Comparison of ENCODE assay signal across 8 cellular contexts in genomic region chr3:48899298-48899697, GRCh38. TPM values are rescaled to one million over a fixed set of nuclear protein-coding genes. Genes with fewer than 3 reads are reported as not detected.
DNase-seq lines count a peak whose midpoint lies in the region; ATAC-seq, FAIRE-seq and TF ChIP-seq lines count a peak whose summit lies in the region.

No MANE protein-coding gene starts in this region.

- H4K20me1 ChIP-seq in BLaER1 treated with 17β-estradiol and CSF1 and Interleukin-3, amounts not matched to agents 10 nM and 100 nM, result no peaks in the 10 kb centered on the region
- H4K20me1 ChIP-seq in KMS-11 (ENCODE audit: insufficient read depth), result no peaks in the 10 kb centered on the region
- H4K20me1 ChIP-seq in GM12878 (ENCODE audit: control insufficient read depth, insufficient read depth), result no peaks in the 10 kb centered on the region

- H3K36me3 Mint-ChIP-seq in naive thymus-derived CD8-positive, alpha-beta T cell, result no peaks in the 10 kb centered on the region

- POLR2A ChIA-PET in GM12878 (lab: Charles Lee), result interaction anchor here (0.5 to 2.1 kb wide), 5 partner anchors 10 to 71 kb away, joined by 3 to 20 read pairs (median 4); partner anchors contain the start of gene ARIH2
- POLR2A ChIA-PET in naive thymus-derived CD8-positive, alpha-beta T cell (lab: Charles Lee), result interaction anchor here (0.6 to 3.7 kb wide), 10 partner anchors 7 to 183 kb away, joined by 3 to 50 read pairs (median 5); partner anchors contain the start of genes ARIH2, IP6K2 and PRKAR2A

- H3K4me1 ChIP-seq in BLaER1 treated with 17β-estradiol and CSF1 and Interleukin-3, amounts not matched to agents 10 nM and 100 nM, result peaks cover 26 to 51% (median 39%) of the 10 kb centered on the region in 10 experiments
- peaks cover 34% of the 10 kb centered on the region for H3K4me1 ChIP-seq in KMS-11 (ENCODE audit: low read depth, poor library complexity, severe bottlenecking)
- peaks cover 23% of the 10 kb centered on the region for H3K4me1 ChIP-seq in GM12878 (ENCODE audit: control insufficient read depth, insufficient read depth, low read length)

- no peak for TF ChIP-seq EP300 in GM12878 (IDR thresholded peaks at IDR 0.05; ENCODE audit: borderline replicate concordance in 1 of 2, control insufficient read depth in 1 of 2, low read depth in 2 of 2, low read length in 2 of 2)

- peak overlapping the region in 8 of 10 experiments; percentile 67 to 87 (median 78); a peak in 13 of 20 replicates for H3K4me3 ChIP-seq in BLaER1 treated with 17β-estradiol and CSF1 and Interleukin-3, amounts not matched to agents 10 nM and 100 nM
- H3K4me3 ChIP-seq in KMS-11 (IDR thresholded peaks at IDR 0.05; ENCODE audit: insufficient read depth, low read depth, low read length) (no peak overlapping the region), GM12878 (peak overlapping the region; percentile 75)

- no peaks in the 10 kb centered on the region for H3K9me3 ChIP-seq in BLaER1 treated with 17β-estradiol and CSF1 and Interleukin-3, amounts not matched to agents 10 nM and 100 nM (replicated peaks in 1 of 11)
- H3K9me3 ChIP-seq in GM12878 (replicated peaks; ENCODE audit: control insufficient read depth, insufficient read depth, low read length), result no peaks in the 10 kb centered on the region

- intact Hi-C loops in GM12878 (cut with micrococcal nuclease; ENCODE audit: unreplicated experiment), result loop anchor here (2.0 to 5.0 kb wide), 2 partner anchors 20 to 52 kb away; partner anchors contain the start of genes ARIH2 and PRKAR2A

- no peak for TF ChIP-seq RAD21 in GM12878 (IDR thresholded peaks at IDR 0.05; ENCODE audit: insufficient read depth, low read depth, low read length)

- peak overlapping the region; percentile 83 to 97 (median 95) for H3K27ac Mint-ChIP-seq in naive thymus-derived CD8-positive, alpha-beta T cell

- no peaks in the 10 kb centered on the region for H3K36me3 ChIP-seq in BLaER1 treated with 17β-estradiol and CSF1 and Interleukin-3, amounts not matched to agents 10 nM and 100 nM
- H3K36me3 ChIP-seq in KMS-11 (ENCODE audit: insufficient read depth), result no peaks in the 10 kb centered on the region
- H3K36me3 ChIP-seq in GM12878 (ENCODE audit: control insufficient read depth in 2 of 2, insufficient read depth in 2 of 2, low read length in 1 of 2), result no peaks in the 10 kb centered on the region

- H3K4me2 ChIP-seq in BLaER1 treated with 17β-estradiol and CSF1 and Interleukin-3, amounts not matched to agents 10 nM and 100 nM, result peak overlapping the region; percentile 86 to 99 (median 94); a peak in 21 of 22 replicates
- H3K4me2 ChIP-seq in KMS-11, result peak overlapping the region; percentile 50; the same call in 1 of the 2 replicates
- H3K4me2 ChIP-seq in GM12878 (ENCODE audit: control insufficient read depth, insufficient read depth), result peak overlapping the region; percentile 43

- SMC1A ChIA-PET in GM12878 (lab: Charles Lee; ENCODE audit: uncharacterized antibody, unreplicated experiment), result interaction anchor here (1.4 to 3.0 kb wide), 3 partner anchors 20 to 134 kb away, joined by 3 to 14 read pairs (median 7); partner anchors contain the start of gene ARIH2

- peak; percentile 2; the same call in 1 of the 3 replicates for ATAC-seq in GM12878
- ATAC-seq in naive thymus-derived CD8-positive, alpha-beta T cell, result peak; percentile 30 to 31

- TF ChIP-seq POLR2A in GM12878 (IDR thresholded peaks at IDR 0.05; ENCODE audit: low read depth, low read length), result no peak

- FAIRE-seq in GM12878 (lab: Jason Lieb, UNC), result no peak
- FAIRE-seq in urothelium cell line (lab: Jason Lieb, UNC), result no peak

- H3K9me3 Mint-ChIP-seq in naive thymus-derived CD8-positive, alpha-beta T cell, result no peaks in the 10 kb centered on the region

- 42% methylated on average over 4 of the region's 4 CpGs for WGBS in GM12878 (ENCODE audit: insufficient coverage, insufficient replicate concordance, low lambda C conversion rate, missing lambda C conversion rate)

- H3K4me1 Mint-ChIP-seq in naive thymus-derived CD8-positive, alpha-beta T cell, result peaks cover 16 to 59% (median 47%) of the 10 kb centered on the region in 4 donors

- H3K27me3 ChIP-seq in BLaER1 treated with 17β-estradiol and CSF1 and Interleukin-3, amounts not matched to agents 10 nM and 100 nM, result no peaks in the 10 kb centered on the region
- no peaks in the 10 kb centered on the region for H3K27me3 ChIP-seq in KMS-11 (ENCODE audit: insufficient read depth, low read depth)
- no peaks in the 10 kb centered on the region for H3K27me3 ChIP-seq in GM12878 (replicated peaks in 1 of 2; ENCODE audit: control insufficient read depth in 2 of 2, insufficient read depth in 2 of 2, low read length in 1 of 2)

- TF ChIP-seq CTCF in KMS-11 (conservative IDR thresholded peaks at IDR 0.05; ENCODE audit: low read depth, low read length), result no peak
- TF ChIP-seq CTCF in GM12878 (IDR thresholded peaks at IDR 0.05 in 2 of 3, conservative IDR thresholded peaks at IDR 0.05 in 1 of 3; ENCODE audit: control insufficient read depth in 2 of 3, extremely low read depth in 1 of 3, insufficient read depth in 1 of 3, low read depth in 3 of 3, low read length in 3 of 3), result no peak

- in situ Hi-C loops in GM12878 (cut with MboI), result no loop called here

- H3K27me3 Mint-ChIP-seq in naive thymus-derived CD8-positive, alpha-beta T cell, result no peaks in the 10 kb centered on the region

- H3K27ac ChIP-seq in BLaER1 treated with 17β-estradiol and CSF1 and Interleukin-3, amounts not matched to agents 10 nM and 100 nM, result peak overlapping the region in 10 of 11 experiments; percentile 62 to 82 (median 78); a peak in 20 of 22 replicates
- H3K27ac ChIP-seq in KMS-11 (peak overlapping the region; percentile 25), GM12878 (ENCODE audit: control insufficient read depth, insufficient read depth) (peak overlapping the region; percentile 66)

- peak overlapping the region in 8 of 11 experiments; percentile 0 to 86 (median 82); a peak in 12 of 22 replicates for H3K9ac ChIP-seq in BLaER1 treated with 17β-estradiol and CSF1 and Interleukin-3, amounts not matched to agents 10 nM and 100 nM
- H3K9ac ChIP-seq in KMS-11 (no peak overlapping the region), GM12878 (ENCODE audit: control insufficient read depth, insufficient read depth, low read length) (peak overlapping the region; percentile 37; the same call in 1 of the 2 replicates)

- H2AFZ ChIP-seq in KMS-11 (ENCODE audit: low read depth) (peak overlapping the region; percentile 63), GM12878 (ENCODE audit: control insufficient read depth, low read depth, low read length) (peak overlapping the region; percentile 92)

- DNase-seq in GM12878 (ENCODE audit: low read depth, low spot score) (no peak), NCI-H510A treated with DMSO at 0.1 percent for 48 hours (lab: John Stamatoyannopoulos, UW) (no peak), dedifferentiated amniotic fluid mesenchymal stem cell (ENCODE audit: extremely low spot score) (no peak), urothelium cell line (ENCODE audit: low spot score) (no peak), DMS53 (lab: John Stamatoyannopoulos, UW) (no peak)
- DNase-seq in naive thymus-derived CD8-positive, alpha-beta T cell, result peak in 7 of 10 donors; percentile 8 to 50 (median 24)

- peak overlapping the region; percentile 92 to 97 (median 95) for H3K4me3 Mint-ChIP-seq in naive thymus-derived CD8-positive, alpha-beta T cell

- no TSS peak for BruUV-seq in GM12878 (replicated peaks; lab: Mats Ljungman, UMichigan)

- RAD21 ChIA-PET in GM12878 (lab: Charles Lee; ENCODE audit: unreplicated experiment), result interaction anchor here (0.6 to 2.0 kb wide), 7 partner anchors 18 to 407 kb away, joined by 3 to 14 read pairs (median 3); partner anchors contain the start of genes ARIH2, IP6K2 and PRKAR2A

- CTCF ChIA-PET in GM12878 (lab: Yijun Ruan, JAX), result interaction anchor here (1.3 to 3.2 kb wide), 5 partner anchors 19 to 162 kb away, joined by 3 to 12 read pairs (median 5); partner anchors contain the start of gene ARIH2

- H3K79me2 ChIP-seq in KMS-11 (ENCODE audit: insufficient read depth, low read depth) (peaks cover 9% of the 10 kb centered on the region), GM12878 (ENCODE audit: control insufficient read depth, insufficient read depth, low read length) (peaks cover 2% of the 10 kb centered on the region)

RNA-seq across cellular contexts. Expression of gene SLC25A20, which starts 0.6 kb away (rescaled TPM):
- 10.9 and 13.8 TPM in 2 replicates for total RNA-seq in GM12878 (2013; cell fraction: nucleolus; rRNA removed)
- total RNA-seq in GM12878 (2014; rRNA removed) (22.4 and 22.9 TPM in 2 replicates), GM12878 (2014; rRNA removed; fragmentation: Illumina TruSeq; extraction: Trizol) (20.7 and 24.2 TPM in 2 replicates), GM12878 (2021) (12.9 and 14.5 TPM in 2 replicates)
- polyA plus RNA-seq in GM12878 (2011; ENCODE audit: low read depth), result 16.1 TPM
- polyA plus RNA-seq in GM12878 (2011; rRNA removed) (26.2 and 31.5 TPM in 2 replicates), GM12878 (2014; fragmentation: Illumina TruSeq; extraction: Trizol) (21.9 and 24.0 TPM in 2 replicates), GM12878 (2014; fragmentation: Nextera tagmentation; extraction: Ambion mirVana) (10 to 100 TPM; 14.4 to 18.7 TPM), GM12878 (2014; rRNA removed) (18.5 TPM in 2 replicates), GM12878 (2016; fragmentation: Nextera tagmentation; extraction: Ambion mirVana) (10 to 100 TPM; 31.5 to 38.6 TPM)
- 15.0 and 18.6 TPM in 2 replicates for polyA plus RNA-seq in GM12878 (2011; cell fraction: cytosol; rRNA removed)
- 16.0 and 16.8 TPM in 2 replicates for polyA plus RNA-seq in GM12878 (2011; cell fraction: nucleus; rRNA removed)
- 13.6 and 19.1 TPM in 2 replicates for polyA plus RNA-seq in GM12878 (2012)
- 10.4 and 16.0 TPM in 2 replicates for polyA minus RNA-seq in GM12878 (2011; rRNA and poly(A)+ RNA removed)
- 2.5 and 3.1 TPM in 2 replicates for polyA minus RNA-seq in GM12878 (2011; cell fraction: cytosol; rRNA and poly(A)+ RNA removed)
- polyA minus RNA-seq in GM12878 (2011; cell fraction: nucleus; rRNA and poly(A)+ RNA removed), result 2.4 and 3.8 TPM in 2 replicates
- total RNA-seq in naive thymus-derived CD8-positive, alpha-beta T cell, result 10 to 100 TPM; 10.5 to 12.5 TPM
- polyA plus RNA-seq in naive thymus-derived CD8-positive, alpha-beta T cell, result 10 to 100 TPM; 13.7 to 44.6 (median 19.4) TPM

RNA-seq across cellular contexts. Expression of gene ARIH2, which starts 19.3 kb away (rescaled TPM):
- total RNA-seq in GM12878 (2013; cell fraction: nucleolus; rRNA removed), result 128 and 140 TPM in 2 replicates
- total RNA-seq in GM12878 (2014; rRNA removed) (74.7 and 77.4 TPM in 2 replicates), GM12878 (2014; rRNA removed; fragmentation: Illumina TruSeq; extraction: Trizol) (63.6 and 67.1 TPM in 2 replicates), GM12878 (2021) (58.7 and 61.8 TPM in 2 replicates)
- 30.9 TPM for polyA plus RNA-seq in GM12878 (2011; ENCODE audit: low read depth)
- polyA plus RNA-seq in GM12878 (2011; rRNA removed) (59.7 and 74.0 TPM in 2 replicates), GM12878 (2014; fragmentation: Illumina TruSeq; extraction: Trizol) (50.5 and 60.2 TPM in 2 replicates), GM12878 (2014; fragmentation: Nextera tagmentation; extraction: Ambion mirVana) (10 to 100 TPM; 18.7 to 22.2 TPM), GM12878 (2014; rRNA removed) (56.8 and 58.5 TPM in 2 replicates), GM12878 (2016; fragmentation: Nextera tagmentation; extraction: Ambion mirVana) (10 to 100 TPM; 70.1 to 74.4 TPM)
- 67.2 and 70.7 TPM in 2 replicates for polyA plus RNA-seq in GM12878 (2011; cell fraction: cytosol; rRNA removed)
- 67.3 and 73.8 TPM in 2 replicates for polyA plus RNA-seq in GM12878 (2011; cell fraction: nucleus; rRNA removed)
- polyA plus RNA-seq in GM12878 (2012), result 32.0 and 43.5 TPM in 2 replicates
- 83.8 and 86.3 TPM in 2 replicates for polyA minus RNA-seq in GM12878 (2011; rRNA and poly(A)+ RNA removed)
- 24.6 and 41.0 TPM in 2 replicates for polyA minus RNA-seq in GM12878 (2011; cell fraction: cytosol; rRNA and poly(A)+ RNA removed)
- polyA minus RNA-seq in GM12878 (2011; cell fraction: nucleus; rRNA and poly(A)+ RNA removed), result 28.0 and 56.9 TPM in 2 replicates
- total RNA-seq in naive thymus-derived CD8-positive, alpha-beta T cell, result 100 to 1,000 TPM; 162 to 167 TPM
- polyA plus RNA-seq in naive thymus-derived CD8-positive, alpha-beta T cell, result 100 to 1,000 TPM in 2 of 3 donors, 10 to 100 TPM in 1; 92.7 to 119 (median 101) TPM

RNA-seq across cellular contexts. Expression of gene PRKAR2A, which starts 51.6 kb away (rescaled TPM):
- total RNA-seq in GM12878 (2013; cell fraction: nucleolus; rRNA removed), result 20.3 and 40.6 TPM in 2 replicates
- total RNA-seq in GM12878 (2014; rRNA removed) (18.6 TPM in 2 replicates), GM12878 (2014; rRNA removed; fragmentation: Illumina TruSeq; extraction: Trizol) (19.6 and 22.1 TPM in 2 replicates), GM12878 (2021) (38.2 and 46.2 TPM in 2 replicates)
- 8.7 TPM for polyA plus RNA-seq in GM12878 (2011; ENCODE audit: low read depth)
- polyA plus RNA-seq in GM12878 (2011; rRNA removed) (11.6 and 15.1 TPM in 2 replicates), GM12878 (2014; fragmentation: Illumina TruSeq; extraction: Trizol) (22.7 and 24.0 TPM in 2 replicates), GM12878 (2014; fragmentation: Nextera tagmentation; extraction: Ambion mirVana) (10 to 100 TPM in 1 of 2 experiments, 1 to 10 TPM in 1; 9.8 to 11.1 TPM), GM12878 (2014; rRNA removed) (12.3 and 14.5 TPM in 2 replicates), GM12878 (2016; fragmentation: Nextera tagmentation; extraction: Ambion mirVana) (10 to 100 TPM; 13.1 to 13.4 TPM)
- 7.3 and 7.8 TPM in 2 replicates for polyA plus RNA-seq in GM12878 (2011; cell fraction: cytosol; rRNA removed)
- polyA plus RNA-seq in GM12878 (2011; cell fraction: nucleus; rRNA removed), result 3.3 and 4.7 TPM in 2 replicates
- polyA plus RNA-seq in GM12878 (2012), result 10.2 and 10.5 TPM in 2 replicates
- 16.2 and 20.2 TPM in 2 replicates for polyA minus RNA-seq in GM12878 (2011; rRNA and poly(A)+ RNA removed)
- 8.3 and 12.1 TPM in 2 replicates for polyA minus RNA-seq in GM12878 (2011; cell fraction: cytosol; rRNA and poly(A)+ RNA removed)
- polyA minus RNA-seq in GM12878 (2011; cell fraction: nucleus; rRNA and poly(A)+ RNA removed), result 7.1 and 18.4 TPM in 2 replicates
- total RNA-seq in naive thymus-derived CD8-positive, alpha-beta T cell, result 10 to 100 TPM; 37.3 to 40.5 TPM
- 10 to 100 TPM; 10.3 to 14.0 (median 11.0) TPM for polyA plus RNA-seq in naive thymus-derived CD8-positive, alpha-beta T cell

Comparison
In these comparisons a context has a peak if more than half of its experiments do, and no peak if none do; other contexts are left out.
1. H3K27ac ChIP-seq: peak in every context shown above with its lines; median percentile 78 in BLaER1 treated with 17β-estradiol and CSF1 and Interleukin-3, amounts not matched to agents 10 nM and 100 nM; 66 in GM12878; 25 in KMS-11.
2. H3K4me2 ChIP-seq: peak in every context shown above with its lines; median percentile 94 in BLaER1 treated with 17β-estradiol and CSF1 and Interleukin-3, amounts not matched to agents 10 nM and 100 nM; 50 in KMS-11; 43 in GM12878.
3. DNase-seq: peak in naive thymus-derived CD8-positive, alpha-beta T cell (7 of 10); none in GM12878 (single experiment), NCI-H510A treated with DMSO at 0.1 percent for 48 hours (single experiment), dedifferentiated amniotic fluid mesenchymal stem cell (single experiment), urothelium cell line (single experiment) and DMS53 (single experiment).